In genomic region chr10:93867481-93867880, GRCh38 we compare ENCODE assay signal across 21 cellular contexts.
"Had no signal": no experiment of that assay in that cellular context is flagged by ENCODE, and none has a peak within 500 bp of the region (broad histone marks: within the 10 kb centered on the region; RNA-seq: fewer than 3 reads in every experiment).

No MANE protein-coding gene starts in this region.

- H3K27ac ChIP-seq: adrenal gland, KMS-11, WERI-Rb-1 had no signal

- H3K4me3 ChIP-seq: adrenal gland, MG63 had no signal

- H3K4me1 ChIP-seq: adrenal gland had no signal

- H3K27me3 ChIP-seq: adrenal gland, MG63 had no signal

- ATAC-seq: activated CD4-positive, alpha-beta T cell treated with anti-CD3 and anti-CD28 coated beads for 36 hours; activated CD8-positive, alpha-beta T cell treated with anti-CD3 and anti-CD28 coated beads for 36 hours; activated T-cell treated with anti-CD3 and anti-CD28 coated beads, Interleukin-2, amount 50 U/mL, for 72 hours; PC-3; T-helper 17 cell had no signal

- DNase-seq: activated CD4-positive, alpha-beta T cell treated with anti-CD3 and anti-CD28 coated beads for 36 hours; activated CD8-positive, alpha-beta memory T cell treated with anti-CD3 and anti-CD28 coated beads, Interleukin-2, amount 50 U/mL, for 4 hours; activated CD8-positive, alpha-beta T cell treated with anti-CD3 and anti-CD28 coated beads for 36 hours; activated naive CD4-positive, alpha-beta T cell treated with anti-CD3 and anti-CD28 coated beads, Interleukin-2, amount 50 U/mL, for 16 hours; activated naive CD8-positive, alpha-beta T cell treated with anti-CD3 and anti-CD28 coated beads, Interleukin-2, amount 10 ng/mL, durations not matched to agents 7 days and 5 days; activated T-cell treated with anti-CD3 and anti-CD28 coated beads, Interleukin-2, amount 50 U/mL, for 72 hours; adrenal gland; anterior cingulate cortex; cerebellar nuclear complex; MG63; NCI-H1092; NCI-H1417 treated with DMSO at 0.1 percent for 48 hours; NCI-H1694 treated with DMSO at 0.1 percent for 48 hours; NCI-H2029 treated with DMSO at 0.1 percent for 48 hours; NCI-H510A treated with DMSO at 0.1 percent for 48 hours; PC-3; SHP77 treated with DMSO at 0.1 percent for 48 hours; T-helper 17 cell; T1000; WERI-Rb-1 had no signal

- H3K9me3 ChIP-seq: adrenal gland, MG63 had no signal

- H3K36me3 ChIP-seq: adrenal gland, MG63, WERI-Rb-1 had no signal
